In genomic region chr3:57446318-57446841, GRCh38 we compare ENCODE assay signal across 15 cellular contexts.
DNase-seq lines count a peak whose midpoint lies in the region; ATAC-seq and TF ChIP-seq lines count a peak whose summit lies in the region.
"Had no signal": no experiment of that assay in that cellular context is flagged by ENCODE, and none has a peak within 500 bp of the region (broad histone marks: within the 10 kb centered on the region; RNA-seq: fewer than 3 reads in every experiment).

No MANE protein-coding gene starts in this region.

- H3K36me3 ChIP-seq in Loucy (ENCODE audit: insufficient read depth, low read length) (no peaks in the 10 kb centered on the region), brain microvascular endothelial cell (replicated peaks) (no peaks in the 10 kb centered on the region)

- H3K4me3 ChIP-seq in Loucy (ENCODE audit: low read length, poor library complexity, severe bottlenecking), result peak overlapping the region; percentile 41
- H3K4me3 ChIP-seq in brain microvascular endothelial cell (ENCODE audit: low read depth, low read length), result no peak overlapping the region

- intact Hi-C loops in Calu3 (cut with micrococcal nuclease; ENCODE audit: unreplicated experiment), result no loop called here

- no peak for DNase-seq in Calu3
- DNase-seq in brain microvascular endothelial cell, result peak; percentile 12
- DNase-seq in AML-193 (lab: John Stamatoyannopoulos, UW), result no peak
- no peak for DNase-seq in superior temporal gyrus (ENCODE audit: extremely low spot score)
- DNase-seq in T-cell, result no peak
- DNase-seq: activated CD4-positive, alpha-beta T cell treated with anti-CD3 and anti-CD28 coated beads, Interleukin-2, amount 50 U/mL, for 1 hour; endodermal cell; left cardiac atrium; NCI-H1048; stimulated activated naive CD8-positive, alpha-beta T cell treated with anti-CD3 and anti-CD28 coated beads, Interleukin-15, Interleukin-2, amounts not matched to agents 100 U/mL and 50 U/mL, for 24 hours had no signal

- H2AFZ ChIP-seq in Loucy (ENCODE audit: low read length), result peak overlapping the region; percentile 83

- H3K27ac ChIP-seq in brain microvascular endothelial cell, result no peak overlapping the region

- H3K9ac ChIP-seq in Loucy (ENCODE audit: low read depth, low read length, poor library complexity, severe bottlenecking), result peak overlapping the region; percentile 6

- ATAC-seq in T-cell (replicated peaks in 1 of 4) (no peak), GM18861 (IDR thresholded peaks at IDR 0.05; ENCODE audit: unreplicated experiment) (no peak)
- ATAC-seq: left cardiac atrium; sciatic nerve; stimulated activated naive CD8-positive, alpha-beta T cell treated with anti-CD3 and anti-CD28 coated beads, Interleukin-15, Interleukin-2, amounts not matched to agents 100 U/mL and 50 U/mL, for 24 hours had no signal

- H3K9me2 ChIP-seq in Loucy (replicated peaks; ENCODE audit: low read depth, low read length), result no peaks in the 10 kb centered on the region

- no peaks in the 10 kb centered on the region for H4K20me1 ChIP-seq in Loucy (ENCODE audit: insufficient read depth, low read length, poor library complexity, severe bottlenecking)

- BruUV-seq in Calu3 (replicated peaks; lab: Mats Ljungman, UMichigan), result no TSS peak

- H3K4me2 ChIP-seq in Loucy (ENCODE audit: low read depth, low read length, poor library complexity, severe bottlenecking), result peak overlapping the region; percentile 58

- no peaks in the 10 kb centered on the region for H3K79me2 ChIP-seq in Loucy (ENCODE audit: insufficient read depth, low read length)

- H3K4me1 Mint-ChIP-seq in Calu3 (ENCODE audit: low read depth, unreplicated experiment) (peaks cover 11% of the 10 kb centered on the region), nephron (peaks cover 15% of the 10 kb centered on the region), T-cell (peaks cover 0 to 1% (median 0%) of the 10 kb centered on the region in 3 donors)

- CTCF ChIA-PET in Calu3 (lab: Charles Lee) (no interaction called here), T-cell (lab: Charles Lee) (interaction anchor here in 1 of 2 donors (0.6 kb wide), 1 partner anchor 705 kb away, joined by 7 read pairs; no protein-coding TSS in a partner anchor)

- in situ Hi-C loops in brain microvascular endothelial cell (cut with HindIII; ENCODE audit: low pct_ligation_motif_present, low sequenced_read_pairs), result no loop called here

- TF ChIP-seq CTCF in Calu3 (IDR thresholded peaks at IDR 0.05; ENCODE audit: unreplicated experiment), result no peak
- TF ChIP-seq CTCF in Loucy (conservative IDR thresholded peaks at IDR 0.05; ENCODE audit: low read length), result no peak
- TF ChIP-seq CTCF in brain microvascular endothelial cell (IDR thresholded peaks at IDR 0.05; ENCODE audit: low read depth, low read length, missing control alignments), result no peak
- no peak for TF ChIP-seq CTCF in nephron (IDR thresholded peaks at IDR 0.05; ENCODE audit: unreplicated experiment in 3 of 3)

- H3K36me3 Mint-ChIP-seq in Calu3 (ENCODE audit: insufficient read depth, unreplicated experiment) (peaks cover 9% of the 10 kb centered on the region), nephron (ENCODE audit: low read depth) (no peaks in the 10 kb centered on the region), T-cell (no peaks in the 10 kb centered on the region)

- peak overlapping the region; percentile 19 for H3K4me3 Mint-ChIP-seq in Calu3 (ENCODE audit: low read depth, unreplicated experiment)
- H3K4me3 Mint-ChIP-seq in nephron, result no peak overlapping the region
- no peak overlapping the region for H3K4me3 Mint-ChIP-seq in T-cell
- H3K4me3 Mint-ChIP-seq: activated T-helper 1 cell treated with anti-CD3 and anti-CD28 coated beads, Interleukin-12 subunit alpha, Interleukin-12 subunit beta, Interleukin-2, Interleukin-4 antibody, amounts not matched to agents 30 ng/mL and 10 ng/mL and 1 ng/mL, durations not matched to agents 14 hours and 24 hours and 36 hours; endodermal cell had no signal

- POLR2A ChIA-PET in T-cell (lab: Charles Lee), result interaction anchor here in 1 of 2 donors (0.6 kb wide), 1 partner anchor 11 kb away, joined by 9 read pairs; no protein-coding TSS in a partner anchor

- H3K27me3 Mint-ChIP-seq in Calu3 (ENCODE audit: unreplicated experiment), result no peaks in the 10 kb centered on the region
- H3K27me3 Mint-ChIP-seq in nephron (ENCODE audit: low read depth), result no peaks in the 10 kb centered on the region
- H3K27me3 Mint-ChIP-seq in T-cell, result peaks cover 0 to 2% of the 10 kb centered on the region in 2 donors

- H3K9me3 Mint-ChIP-seq in Calu3 (ENCODE audit: low read depth, unreplicated experiment) (no peaks in the 10 kb centered on the region), nephron (no peaks in the 10 kb centered on the region), T-cell (no peaks in the 10 kb centered on the region)
- H3K9me3 Mint-ChIP-seq: activated T-helper 1 cell treated with anti-CD3 and anti-CD28 coated beads, Interleukin-12 subunit alpha, Interleukin-12 subunit beta, Interleukin-2, Interleukin-4 antibody, amounts not matched to agents 30 ng/mL and 10 ng/mL and 1 ng/mL, durations not matched to agents 14 hours and 24 hours and 36 hours had no signal

- H3K9me3 ChIP-seq in Loucy (ENCODE audit: insufficient read depth, low read depth, low read length), result no peaks in the 10 kb centered on the region

- H3K27ac Mint-ChIP-seq in Calu3 (ENCODE audit: unreplicated experiment) (no peak overlapping the region), nephron (peak overlapping the region in 2 of 3 experiments; percentile 13 to 33), T-cell (no peak overlapping the region)
- H3K27ac Mint-ChIP-seq: activated T-helper 1 cell treated with anti-CD3 and anti-CD28 coated beads, Interleukin-12 subunit alpha, Interleukin-12 subunit beta, Interleukin-2, Interleukin-4 antibody, amounts not matched to agents 30 ng/mL and 10 ng/mL and 1 ng/mL, durations not matched to agents 14 hours and 24 hours and 36 hours; endodermal cell had no signal

- H3K4me1 ChIP-seq in Loucy (ENCODE audit: insufficient read depth, low read length, poor library complexity, severe bottlenecking), result peaks cover 18% of the 10 kb centered on the region

- peaks cover 3% of the 10 kb centered on the region; the same call in 1 of the 2 replicates for H3F3A ChIP-seq in Loucy (ENCODE audit: low read depth)

- H3K27me3 ChIP-seq in Loucy (ENCODE audit: insufficient read depth, low read length, poor library complexity, severe bottlenecking), result no peaks in the 10 kb centered on the region
- H3K27me3 ChIP-seq in brain microvascular endothelial cell (replicated peaks), result no peaks in the 10 kb centered on the region

Comparison
In these comparisons a context has a peak if more than half of its experiments do, and no peak if none do; other contexts are left out.
1. H3K27ac Mint-ChIP-seq: peak in nephron (2 of 3); none in Calu3 (single experiment) and T-cell (0 of 2).